ENCODE assay signal across 11 cellular contexts in the genomic region with DNA sequence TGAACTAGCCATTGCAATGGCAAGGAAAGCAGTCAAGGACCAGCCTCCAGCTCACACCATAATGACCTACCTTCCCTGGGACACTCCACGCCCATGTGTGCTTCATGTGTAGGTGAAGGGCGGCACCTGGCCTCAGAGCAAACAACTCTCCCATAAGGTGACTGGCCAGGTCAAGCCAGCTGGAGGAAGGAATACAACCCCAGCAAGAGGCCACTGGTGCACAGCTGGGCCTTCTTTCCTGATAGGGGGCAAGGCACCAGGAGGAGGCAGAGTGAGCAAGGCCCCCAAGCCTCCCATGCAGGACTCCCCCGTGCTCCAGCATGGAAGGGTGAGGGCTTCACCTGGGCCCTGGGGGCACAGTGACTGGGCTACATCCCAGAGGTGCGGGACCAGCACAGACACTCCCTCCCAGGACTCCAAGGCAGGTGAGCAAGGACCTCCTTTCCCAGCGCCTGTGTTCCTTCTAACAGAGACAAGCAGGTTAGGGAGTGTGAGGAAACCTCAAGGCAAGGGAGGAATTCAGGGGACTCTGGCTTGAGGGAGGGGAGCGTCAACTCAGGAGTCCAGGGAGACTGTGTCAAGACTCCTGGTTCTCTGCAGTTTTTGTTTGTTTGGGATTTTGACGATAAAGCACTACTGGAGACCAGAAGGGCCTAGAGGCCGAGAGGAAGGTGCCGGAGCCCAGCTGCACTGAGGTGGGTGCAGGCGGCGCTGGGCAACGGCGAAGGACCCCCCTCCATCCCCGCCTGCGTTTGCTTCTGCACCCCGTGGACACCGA. TPM values are rescaled to one million over a fixed set of nuclear protein-coding genes. Genes with fewer than 3 reads are reported as not detected.
DNase-seq lines count a peak whose midpoint lies in the region; ATAC-seq and TF ChIP-seq lines count a peak whose summit lies in the region.
"Had no signal": no experiment of that assay in that cellular context is flagged by ENCODE, and none has a peak within 500 bp of the region (broad histone marks: within the 10 kb centered on the region; RNA-seq: fewer than 3 reads in every experiment).

No MANE protein-coding gene starts in this region.

- H3K36me3 ChIP-seq in WERI-Rb-1: no peaks in the 10 kb centered on the region
- H3K36me3 ChIP-seq in suprapubic skin: no peaks in the 10 kb centered on the region

- TF ChIP-seq CTCF in WERI-Rb-1 (IDR thresholded peaks at IDR 0.05; ENCODE audit: low read depth, low read length) (no peak), suprapubic skin (IDR thresholded peaks at IDR 0.05) (no peak)

- H3K4me1 ChIP-seq in suprapubic skin: peaks cover 27% of the 10 kb centered on the region

- DNase-seq in activated naive CD4-positive, alpha-beta T cell treated with anti-CD3 and anti-CD28 coated beads for 36 hours: no peak
- no peak for DNase-seq in WERI-Rb-1
- DNase-seq in left colon: peak; percentile 50 to 60
- no peak for DNase-seq in suprapubic skin (ENCODE audit: low spot score in 2 of 2)
- no peak for DNase-seq in RPMI8226
- no peak for DNase-seq in UCSD-AML1 (lab: John Stamatoyannopoulos, UW; ENCODE audit: unreplicated experiment)
- no peak for DNase-seq in erythroblast (lab: John Stamatoyannopoulos, UW)
- DNase-seq: activated naive CD4-positive, alpha-beta T cell had no signal

- peak overlapping the region; percentile 49 for H3K4me3 ChIP-seq in WERI-Rb-1 (ENCODE audit: low read depth, low read length)
- H3K4me3 ChIP-seq in suprapubic skin: peak overlapping the region; percentile 47

- peak; percentile 55 for ATAC-seq in left colon

- peaks cover 15% of the 10 kb centered on the region for H3K4me1 Mint-ChIP-seq in activated naive CD4-positive, alpha-beta T cell treated with anti-CD3 and anti-CD28 coated beads, Interleukin-2, amount 50 U/mL, for 24 hours
- peaks cover 11% of the 10 kb centered on the region for H3K4me1 Mint-ChIP-seq in activated naive CD4-positive, alpha-beta T cell treated with anti-CD3 and anti-CD28 coated beads for 36 hours (ENCODE audit: low read depth)

- H3K9me3 ChIP-seq in WERI-Rb-1 (ENCODE audit: severe bottlenecking) (no peaks in the 10 kb centered on the region), suprapubic skin (no peaks in the 10 kb centered on the region)

- H3K27me3 Mint-ChIP-seq in activated naive CD4-positive, alpha-beta T cell treated with anti-CD3 and anti-CD28 coated beads, Interleukin-2, amount 50 U/mL, for 24 hours: peaks cover 44% of the 10 kb centered on the region
- peaks cover 56% of the 10 kb centered on the region for H3K27me3 Mint-ChIP-seq in activated naive CD4-positive, alpha-beta T cell treated with anti-CD3 and anti-CD28 coated beads for 36 hours (ENCODE audit: low read depth)

- 31% methylated on average over 11 of the region's 17 CpGs for WGBS in suprapubic skin

- intact Hi-C loops in activated naive CD4-positive, alpha-beta T cell treated with anti-CD3 and anti-CD28 coated beads for 36 hours (cut with micrococcal nuclease): no loop called here
- intact Hi-C loops in left colon (cut with DNase I, micrococcal nuclease): no loop called here

- H3K27ac ChIP-seq in WERI-Rb-1 (no peak overlapping the region), suprapubic skin (no peak overlapping the region)
- H3K27ac ChIP-seq: C4-2B, KMS-11 had no signal

- TF ChIP-seq EP300 in suprapubic skin (IDR thresholded peaks at IDR 0.05): no peak

- H3K36me3 Mint-ChIP-seq in activated naive CD4-positive, alpha-beta T cell treated with anti-CD3 and anti-CD28 coated beads, Interleukin-2, amount 50 U/mL, for 24 hours: no peaks in the 10 kb centered on the region
- H3K36me3 Mint-ChIP-seq in activated naive CD4-positive, alpha-beta T cell treated with anti-CD3 and anti-CD28 coated beads for 36 hours (ENCODE audit: low read depth): no peaks in the 10 kb centered on the region

- peak overlapping the region; percentile 56 for H3K4me3 Mint-ChIP-seq in activated naive CD4-positive, alpha-beta T cell treated with anti-CD3 and anti-CD28 coated beads, Interleukin-2, amount 50 U/mL, for 24 hours
- no peak overlapping the region for H3K4me3 Mint-ChIP-seq in activated naive CD4-positive, alpha-beta T cell treated with anti-CD3 and anti-CD28 coated beads for 36 hours

- no peaks in the 10 kb centered on the region for H3K27me3 ChIP-seq in WERI-Rb-1 (ENCODE audit: insufficient read depth, low read depth, severe bottlenecking)
- H3K27me3 ChIP-seq in suprapubic skin: peaks cover 63% of the 10 kb centered on the region

- peaks cover 4% of the 10 kb centered on the region for H3K9me3 Mint-ChIP-seq in activated naive CD4-positive, alpha-beta T cell treated with anti-CD3 and anti-CD28 coated beads, Interleukin-2, amount 50 U/mL, for 24 hours
- no peaks in the 10 kb centered on the region for H3K9me3 Mint-ChIP-seq in activated naive CD4-positive, alpha-beta T cell treated with anti-CD3 and anti-CD28 coated beads for 36 hours

- H3K27ac Mint-ChIP-seq in activated naive CD4-positive, alpha-beta T cell treated with anti-CD3 and anti-CD28 coated beads, Interleukin-2, amount 50 U/mL, for 24 hours: no peak overlapping the region
- H3K27ac Mint-ChIP-seq in activated naive CD4-positive, alpha-beta T cell treated with anti-CD3 and anti-CD28 coated beads for 36 hours: no peak overlapping the region

- no peak for TF ChIP-seq POLR2A in suprapubic skin (IDR thresholded peaks at IDR 0.05)
- no peak for TF ChIP-seq POLR2A in erythroblast (IDR thresholded peaks at IDR 0.05; ENCODE audit: low read length)

- CTCF ChIA-PET in activated naive CD4-positive, alpha-beta T cell treated with anti-CD3 and anti-CD28 coated beads for 36 hours (lab: Charles Lee): no interaction called here

RNA-seq across cellular contexts. Expression of gene PTPRN2, which starts 1.7 kb away (rescaled TPM):
- total RNA-seq in activated naive CD4-positive, alpha-beta T cell treated with anti-CD3 and anti-CD28 coated beads for 36 hours: under 1 TPM; 0.54 to 0.62 TPM
- total RNA-seq in left colon (10 to 100 TPM; 30.3 to 40.7 TPM), suprapubic skin (1 to 10 TPM in 3 of 4 donors, under 1 TPM in 1; 0.23 to 1.8 (median 1.3) TPM)

Comparison
In these comparisons a context has a peak if more than half of its experiments do, and no peak if none do; other contexts are left out.
1. DNase-seq: peak in left colon (2 of 2); none in activated naive CD4-positive, alpha-beta T cell treated with anti-CD3 and anti-CD28 coated beads for 36 hours (single experiment), WERI-Rb-1 (single experiment), suprapubic skin (0 of 2), RPMI8226 (single experiment), UCSD-AML1 (single experiment) and erythroblast (0 of 2).
2. RNA of gene PTPRN2, which starts 1.7 kb away (total RNA-seq): 30.3 to 40.7 TPM in left colon; 0.23 to 1.8 TPM in suprapubic skin and 0.54 to 0.62 TPM in activated naive CD4-positive, alpha-beta T cell treated with anti-CD3 and anti-CD28 coated beads for 36 hours; every median in the first group is over 10 times any median in the second.